In genomic region chr12:118429703-118430383, GRCh38 we compare ENCODE assay signal across 19 cellular contexts. TPM values are rescaled to one million over a fixed set of nuclear protein-coding genes. Genes with fewer than 3 reads are reported as not detected.
A peak's percentile ranks its signal among the peaks of the same experiment; 100 is the strongest.
DNase-seq lines count a peak whose midpoint lies in the region; ATAC-seq, FAIRE-seq and TF ChIP-seq lines count a peak whose summit lies in the region.
"Had no signal": no experiment of that assay in that cellular context is flagged by ENCODE, and none has a peak within 500 bp of the region (broad histone marks: within the 10 kb centered on the region; RNA-seq: fewer than 3 reads in every experiment).

No MANE protein-coding gene starts in this region.

- no peaks in the 10 kb centered on the region for H4K20me1 ChIP-seq in HepG2 (ENCODE audit: insufficient read depth, low read length)
- H4K20me1 ChIP-seq: BLaER1 treated with 17β-estradiol and CSF1 and Interleukin-3, amounts not matched to agents 10 nM and 100 nM had no signal

- H3K4me1 ChIP-seq in HepG2 (ENCODE audit: insufficient read depth, low read length) (peaks cover 16% of the 10 kb centered on the region), right lobe of liver (no peaks in the 10 kb centered on the region), upper lobe of right lung (no peaks in the 10 kb centered on the region)

- ATAC-seq in HepG2 (no peak), right lobe of liver (no peak), upper lobe of right lung (peak; percentile 71), HG02571 (IDR thresholded peaks at IDR 0.05; ENCODE audit: unreplicated experiment) (no peak)
- ATAC-seq: Panc1, Right ventricle myocardium inferior had no signal

- POLR2A ChIA-PET in HepG2 (lab: Yijun Ruan, JAX): no interaction called here

- TF ChIP-seq POLR2A in HepG2 (IDR thresholded peaks at IDR 0.05; ENCODE audit: insufficient read depth in 1 of 2, low read depth in 2 of 2, low read length in 2 of 2): no peak
- no peak for TF ChIP-seq POLR2A in right lobe of liver (IDR thresholded peaks at IDR 0.05)

- H3K27me3 ChIP-seq in HepG2 (ENCODE audit: control insufficient read depth in 1 of 2, insufficient read depth in 2 of 2, low read length in 2 of 2): no peaks in the 10 kb centered on the region
- H3K27me3 ChIP-seq in right lobe of liver: no peaks in the 10 kb centered on the region
- H3K27me3 ChIP-seq in upper lobe of right lung: no peaks in the 10 kb centered on the region
- H3K27me3 ChIP-seq: BLaER1 treated with 17β-estradiol and CSF1 and Interleukin-3, amounts not matched to agents 10 nM and 100 nM had no signal

- H3K4me2 ChIP-seq in HepG2 (ENCODE audit: low read depth, low read length): no peak overlapping the region
- H3K4me2 ChIP-seq: BLaER1 treated with 17β-estradiol and CSF1 and Interleukin-3, amounts not matched to agents 10 nM and 100 nM had no signal

- no peaks in the 10 kb centered on the region for H3K79me2 ChIP-seq in HepG2 (ENCODE audit: insufficient read depth, low read length)

- TF ChIP-seq CTCF in HepG2 (CRISPR knock-in tag; IDR thresholded peaks at IDR 0.05): no peak
- no peak for TF ChIP-seq CTCF in right lobe of liver (IDR thresholded peaks at IDR 0.05)
- no peak for TF ChIP-seq CTCF in upper lobe of right lung (IDR thresholded peaks at IDR 0.05)

- no peak for TF ChIP-seq RAD21 in HepG2 (CRISPR knock-in tag; IDR thresholded peaks at IDR 0.05)

- no peak overlapping the region for H2AFZ ChIP-seq in HepG2 (ENCODE audit: low read length)

- FAIRE-seq in HepG2 (lab: Jason Lieb, UNC): no peak
- FAIRE-seq: A204.1 had no signal

- no peaks in the 10 kb centered on the region for H3K36me3 ChIP-seq in HepG2 (replicated peaks in 1 of 2; ENCODE audit: control insufficient read depth in 1 of 2, insufficient read depth in 2 of 2, low read length in 2 of 2)
- H3K36me3 ChIP-seq in right lobe of liver: no peaks in the 10 kb centered on the region
- H3K36me3 ChIP-seq in upper lobe of right lung: no peaks in the 10 kb centered on the region
- H3K36me3 ChIP-seq: BLaER1 treated with 17β-estradiol and CSF1 and Interleukin-3, amounts not matched to agents 10 nM and 100 nM had no signal

- CTCF ChIA-PET in HepG2 (lab: Yijun Ruan, JAX; ENCODE audit: low intra/inter-chr PET ratio, low total read pairs): no interaction called here

- BruUV-seq in HepG2 (replicated peaks; lab: Mats Ljungman, UMichigan): no TSS peak

- 33% methylated on average over 7 of the region's 7 CpGs for WGBS in HepG2 (ENCODE audit: low lambda C conversion rate)
- 76% methylated on average over 7 of the region's 7 CpGs for WGBS in right lobe of liver (ENCODE audit: insufficient coverage, low coverage, low lambda C conversion rate, missing lambda C conversion rate)

- intact Hi-C loops in HepG2 (cut with micrococcal nuclease; ENCODE audit: unreplicated experiment) (no loop called here), right lobe of liver (cut with DNase I) (no loop called here), upper lobe of right lung (cut with DNase I) (no loop called here)

- no peak for TF ChIP-seq EP300 in HepG2 (IDR thresholded peaks at IDR 0.05; ENCODE audit: low read depth in 2 of 2, low read length in 2 of 2)
- no peak for TF ChIP-seq EP300 in HepG2 (CRISPR knock-in tag; IDR thresholded peaks at IDR 0.05; ENCODE audit: borderline replicate concordance)

- in situ Hi-C loops in HepG2 (cut with HindIII; ENCODE audit: extremely low pct_ligation_motif_present, low pct_unique_long_range_greater_than_20kb): no loop called here

- DNase-seq in HepG2 (ENCODE audit: low spot score) (no peak), right lobe of liver (no peak), NCI-H2227 (lab: John Stamatoyannopoulos, UW; ENCODE audit: unreplicated experiment) (peak; percentile 54), islet precursor cell (peak; percentile 46), upper lobe of right lung (peak; percentile 69), NCI-H2196 treated with DMSO at 0.1 percent for 48 hours (lab: John Stamatoyannopoulos, UW; ENCODE audit: unreplicated experiment) (no peak)
- no peak for DNase-seq in NK-92 treated with Interleukin-12 subunit alpha and Interleukin-12 subunit beta, amount 100 ng/mL, for 24 hours (lab: John Stamatoyannopoulos, UW)
- DNase-seq: GOT3, Kasumi-1, MM.1S, NCI-H1092 treated with DMSO at 0.1 percent for 48 hours, NCI-H187, NCI-H345, NCI-H774 had no signal

- H3K9me3 ChIP-seq in HepG2 (ENCODE audit: low read length) (no peaks in the 10 kb centered on the region), right lobe of liver (no peaks in the 10 kb centered on the region), upper lobe of right lung (no peaks in the 10 kb centered on the region)

- no peak overlapping the region for H3K4me3 ChIP-seq in HepG2 (replicated peaks in 1 of 3; ENCODE audit: insufficient read depth in 1 of 3, low read depth in 2 of 3, low read length in 3 of 3)
- H3K4me3 ChIP-seq in right lobe of liver: no peak overlapping the region
- no peak overlapping the region for H3K4me3 ChIP-seq in upper lobe of right lung
- H3K4me3 ChIP-seq: BLaER1 treated with 17β-estradiol and CSF1 and Interleukin-3, amounts not matched to agents 10 nM and 100 nM had no signal

- no peak overlapping the region for H3K27ac ChIP-seq in HepG2 (ENCODE audit: extremely low read length, insufficient read depth, low read length)
- H3K27ac ChIP-seq in right lobe of liver: no peak overlapping the region
- no peak overlapping the region for H3K27ac ChIP-seq in upper lobe of right lung
- H3K27ac ChIP-seq: BLaER1 treated with 17β-estradiol and CSF1 and Interleukin-3, amounts not matched to agents 10 nM and 100 nM had no signal

- H3K9ac ChIP-seq in HepG2 (ENCODE audit: insufficient read depth, low read depth, low read length): no peak overlapping the region
- H3K9ac ChIP-seq: BLaER1 treated with 17β-estradiol and CSF1 and Interleukin-3, amounts not matched to agents 10 nM and 100 nM had no signal

TF ChIP-seq in HepG2, 621 proteins besides CTCF, POLR2A, EP300 and RAD21 (continues in another document):
- TF ChIP-seq ISX (CRISPR knock-in tag; conservative IDR thresholded peaks at IDR 0.05): no peak
- no peak for TF ChIP-seq ATM (IDR thresholded peaks at IDR 0.05; ENCODE audit: borderline replicate concordance)
- no peak for TF ChIP-seq ZMYM4 (CRISPR knock-in tag; IDR thresholded peaks at IDR 0.05)
- TF ChIP-seq MAFF (IDR thresholded peaks at IDR 0.05; ENCODE audit: low read depth, low read length): peak; percentile 54
- peak; percentile 48; the same call in 1 of the 2 replicates for TF ChIP-seq NFE2L2 (IDR thresholded peaks at IDR 0.05; ENCODE audit: low read length)

RNA-seq across cellular contexts. Expression of gene SUDS3, which starts 53.5 kb away (rescaled TPM):
- total RNA-seq in HepG2 (2016; rRNA removed; fragmentation: Illumina TruSeq; extraction: Trizol) (33.1 and 37.8 TPM in 2 replicates), right lobe of liver (10 to 100 TPM in 5 of 6 experiments, 1 to 10 TPM in 1; 9.7 to 15.9 (median 13.6) TPM), upper lobe of right lung (28.8 TPM)
- 4.5 and 5.5 TPM in 2 replicates for total RNA-seq in HepG2 (2016; cell fraction: cytosol; rRNA removed; fragmentation: Illumina TruSeq; extraction: Trizol; ENCODE audit: low read depth)
- 32.2 and 39.3 TPM in 2 replicates for total RNA-seq in HepG2 (2016; cell fraction: insoluble cytoplasmic fraction; rRNA removed; fragmentation: Illumina TruSeq; extraction: Trizol)
- 14.7 and 16.1 TPM in 2 replicates for total RNA-seq in HepG2 (2016; cell fraction: membrane; rRNA removed; fragmentation: Illumina TruSeq; extraction: Trizol)
- total RNA-seq in HepG2 (2016; cell fraction: nucleus; rRNA removed; fragmentation: Illumina TruSeq; extraction: Trizol): 27.5 and 30.8 TPM in 2 replicates
- polyA plus RNA-seq in HepG2 (2011; rRNA removed): 17.7 and 20.2 TPM in 2 replicates
- 8.1 and 11.4 TPM in 2 replicates for polyA plus RNA-seq in HepG2 (2011; cell fraction: cytosol; rRNA removed)
- 25.3 and 28.4 TPM in 2 replicates for polyA plus RNA-seq in HepG2 (2011; cell fraction: nucleus; rRNA removed)
- 12.1 and 13.1 TPM in 2 replicates for polyA plus RNA-seq in HepG2 (2012)
- polyA plus RNA-seq in HepG2 (2016; cell fraction: cytosol; fragmentation: Illumina TruSeq; extraction: Trizol; ENCODE audit: low read depth): 3.0 and 3.4 TPM in 2 replicates
- polyA plus RNA-seq in HepG2 (2016; cell fraction: insoluble cytoplasmic fraction; fragmentation: Illumina TruSeq; extraction: Trizol; ENCODE audit: low read depth): 29.2 and 31.0 TPM in 2 replicates
- polyA plus RNA-seq in HepG2 (2016; cell fraction: membrane; fragmentation: Illumina TruSeq; extraction: Trizol; ENCODE audit: low read depth): 7.8 and 8.6 TPM in 2 replicates
- polyA plus RNA-seq in HepG2 (2016; cell fraction: nucleus; fragmentation: Illumina TruSeq; extraction: Trizol; ENCODE audit: insufficient read depth, low read depth): 37.3 and 40.5 TPM in 2 replicates
- 19.1 and 23.0 TPM in 2 replicates for polyA minus RNA-seq in HepG2 (2011; rRNA and poly(A)+ RNA removed; ENCODE audit: low replicate concordance)
- polyA minus RNA-seq in HepG2 (2011; cell fraction: cytosol; rRNA and poly(A)+ RNA removed): 10.3 and 12.4 TPM in 2 replicates
- polyA minus RNA-seq in HepG2 (2011; cell fraction: nucleus; rRNA and poly(A)+ RNA removed): 28.8 and 31.8 TPM in 2 replicates

RNA-seq across cellular contexts. Expression of gene TAOK3, which starts 57.1 kb away (rescaled TPM):
- total RNA-seq in HepG2 (2016; rRNA removed; fragmentation: Illumina TruSeq; extraction: Trizol) (12.3 and 16.5 TPM in 2 replicates), right lobe of liver (10 to 100 TPM; 12.2 to 21.9 (median 17.7) TPM), upper lobe of right lung (64.1 TPM)
- total RNA-seq in HepG2 (2016; cell fraction: cytosol; rRNA removed; fragmentation: Illumina TruSeq; extraction: Trizol; ENCODE audit: low read depth): 2.5 and 3.7 TPM in 2 replicates
- total RNA-seq in HepG2 (2016; cell fraction: insoluble cytoplasmic fraction; rRNA removed; fragmentation: Illumina TruSeq; extraction: Trizol): 10.0 and 19.2 TPM in 2 replicates
- total RNA-seq in HepG2 (2016; cell fraction: membrane; rRNA removed; fragmentation: Illumina TruSeq; extraction: Trizol): 6.8 and 6.9 TPM in 2 replicates
- total RNA-seq in HepG2 (2016; cell fraction: nucleus; rRNA removed; fragmentation: Illumina TruSeq; extraction: Trizol): 14.9 and 15.7 TPM in 2 replicates
- polyA plus RNA-seq in HepG2 (2011; rRNA removed): 8.5 and 10.4 TPM in 2 replicates
- polyA plus RNA-seq in HepG2 (2011; cell fraction: cytosol; rRNA removed): 5.9 and 11.1 TPM in 2 replicates
- polyA plus RNA-seq in HepG2 (2011; cell fraction: nucleus; rRNA removed): 11.8 and 13.6 TPM in 2 replicates
- polyA plus RNA-seq in HepG2 (2012): 9.5 and 10.2 TPM in 2 replicates
- 0.64 and 0.66 TPM in 2 replicates for polyA plus RNA-seq in HepG2 (2016; cell fraction: cytosol; fragmentation: Illumina TruSeq; extraction: Trizol; ENCODE audit: low read depth)
- 19.3 and 19.4 TPM in 2 replicates for polyA plus RNA-seq in HepG2 (2016; cell fraction: insoluble cytoplasmic fraction; fragmentation: Illumina TruSeq; extraction: Trizol; ENCODE audit: low read depth)
- polyA plus RNA-seq in HepG2 (2016; cell fraction: membrane; fragmentation: Illumina TruSeq; extraction: Trizol; ENCODE audit: low read depth): 2.8 and 3.6 TPM in 2 replicates
- 16.3 and 22.1 TPM in 2 replicates for polyA plus RNA-seq in HepG2 (2016; cell fraction: nucleus; fragmentation: Illumina TruSeq; extraction: Trizol; ENCODE audit: insufficient read depth, low read depth)
- polyA minus RNA-seq in HepG2 (2011; rRNA and poly(A)+ RNA removed; ENCODE audit: low replicate concordance): 20.1 and 23.9 TPM in 2 replicates
- 6.3 and 9.3 TPM in 2 replicates for polyA minus RNA-seq in HepG2 (2011; cell fraction: cytosol; rRNA and poly(A)+ RNA removed)
- polyA minus RNA-seq in HepG2 (2011; cell fraction: nucleus; rRNA and poly(A)+ RNA removed): 22.1 and 24.2 TPM in 2 replicates

Comparison
In these comparisons a context has a peak if more than half of its experiments do, and no peak if none do; other contexts are left out.
1. DNase-seq: peak in NCI-H2227 (single experiment), islet precursor cell (single experiment) and upper lobe of right lung (single experiment); none in HepG2 (single experiment), right lobe of liver (0 of 3), NCI-H2196 treated with DMSO at 0.1 percent for 48 hours (single experiment) and NK-92 treated with Interleukin-12 subunit alpha and Interleukin-12 subunit beta, amount 100 ng/mL, for 24 hours (single experiment).